In the genomic region with DNA sequence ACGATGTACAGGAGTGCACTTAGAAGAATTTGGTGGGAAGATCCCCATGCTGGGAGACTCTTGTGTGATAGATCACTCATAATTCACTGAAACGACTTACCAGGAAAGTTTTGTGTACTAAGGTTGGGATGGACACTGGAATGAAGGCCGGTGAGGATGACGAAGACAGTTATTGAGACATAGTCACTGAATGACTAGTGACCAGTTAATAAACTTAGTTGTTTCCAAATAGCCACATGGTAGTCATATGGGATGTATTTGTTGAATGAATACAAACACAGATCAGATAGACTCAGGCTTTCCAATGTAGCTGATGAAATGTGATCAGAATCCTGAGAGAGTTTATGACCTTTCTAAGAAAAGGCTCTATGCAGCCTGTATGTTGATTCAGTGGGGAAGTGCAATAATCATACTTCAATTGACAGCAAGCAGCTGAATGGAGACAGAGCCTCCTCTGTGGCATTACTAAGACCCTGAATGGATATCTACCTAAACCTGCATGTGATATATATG, we compare ENCODE assay signal across 18 cellular contexts. TPM values are rescaled to one million over a fixed set of nuclear protein-coding genes. Genes with fewer than 3 reads are reported as not detected.
DNase-seq lines count a peak whose midpoint lies in the region; TF ChIP-seq lines count a peak whose summit lies in the region.
"Had no signal": no experiment of that assay in that cellular context is flagged by ENCODE, and none has a peak within 500 bp of the region (broad histone marks: within the 10 kb centered on the region; RNA-seq: fewer than 3 reads in every experiment).

No MANE protein-coding gene starts in this region.

- H3K4me1 Mint-ChIP-seq in progenitor cell of endocrine pancreas (ENCODE audit: low read depth), result peaks cover 5% of the 10 kb centered on the region
- H3K4me1 Mint-ChIP-seq: GM23338 had no signal

- no peaks in the 10 kb centered on the region for H3K27me3 ChIP-seq in GM23248 (replicated peaks; ENCODE audit: insufficient read depth)
- no peaks in the 10 kb centered on the region for H3K27me3 ChIP-seq in suprapubic skin

- no peaks in the 10 kb centered on the region for H3F3A ChIP-seq in GM23248 (ENCODE audit: insufficient read depth)

- in situ Hi-C loops in GM23248 (cut with MboI), result no loop called here
- in situ Hi-C loops in SK-MEL-5 (cut with HindIII; ENCODE audit: low pct_unique_long_range_greater_than_20kb, low sequenced_read_pairs), result loop anchor here (25.0 kb wide), 1 partner anchor 250 kb away; no protein-coding TSS in a partner anchor
- in situ Hi-C loops in G401 (cut with HindIII; ENCODE audit: low sequenced_read_pairs), result loop anchor here (25.0 kb wide), 1 partner anchor 275 kb away; no protein-coding TSS in a partner anchor

- H3K27ac ChIP-seq in GM23248, result no peak overlapping the region
- no peak overlapping the region for H3K27ac ChIP-seq in suprapubic skin
- H3K27ac ChIP-seq: C4-2B, HL-60 had no signal

- H3K9me3 Mint-ChIP-seq in progenitor cell of endocrine pancreas (ENCODE audit: low read depth), result no peaks in the 10 kb centered on the region
- H3K9me3 Mint-ChIP-seq: CD4-positive, alpha-beta T cell; GM23338 had no signal

- 84 to 91% methylated on average over 4 of the region's 4 CpGs for WGBS in GM23248 (ENCODE audit: low coverage in 1 of 2, low lambda C conversion rate in 2 of 2, missing lambda C conversion rate in 2 of 2), 2 experiments
- WGBS in suprapubic skin, result 93% methylated on average over 4 of the region's 4 CpGs

- H3K9ac ChIP-seq in GM23248, result no peak overlapping the region

- no peaks in the 10 kb centered on the region for H3K79me2 ChIP-seq in GM23248 (ENCODE audit: insufficient read depth)

- DNase-seq in GM23248, result peak; percentile 10
- DNase-seq in SK-MEL-5 (ENCODE audit: low read depth, low spot score), result peak; percentile 19
- peak; percentile 16 for DNase-seq in fibroblast of mammary gland (ENCODE audit: low read depth)
- no peak for DNase-seq in progenitor cell of endocrine pancreas (ENCODE audit: low spot score, unreplicated experiment)
- no peak for DNase-seq in G401 (ENCODE audit: low spot score)
- DNase-seq in GM10266 (ENCODE audit: extremely low spot score), result no peak
- no peak for DNase-seq in suprapubic skin (ENCODE audit: low spot score in 2 of 2)
- DNase-seq: ACHN; AML-193; Caco-2; CD4-positive, alpha-beta T cell; GDM1; HCEC 1CT; KBM-7 had no signal

- peaks cover 20% of the 10 kb centered on the region for H3K36me3 Mint-ChIP-seq in progenitor cell of endocrine pancreas (ENCODE audit: insufficient read depth)

- no peak overlapping the region for H3K4me3 ChIP-seq in GM23248
- H3K4me3 ChIP-seq in fibroblast of mammary gland (ENCODE audit: control insufficient read depth, low read depth, low read length), result no peak overlapping the region
- no peak overlapping the region for H3K4me3 ChIP-seq in suprapubic skin
- H3K4me3 ChIP-seq: GM23338 had no signal

- TF ChIP-seq POLR2A in suprapubic skin (IDR thresholded peaks at IDR 0.05), result no peak

- H4K20me1 ChIP-seq in GM23248 (ENCODE audit: insufficient read depth), result no peaks in the 10 kb centered on the region

- H3K4me3 Mint-ChIP-seq in progenitor cell of endocrine pancreas (ENCODE audit: low read depth), result no peak overlapping the region
- H3K4me3 Mint-ChIP-seq: CD4-positive, alpha-beta T cell; GM23338; IgD-negative memory B cell had no signal

- H3K36me3 ChIP-seq in GM23248 (ENCODE audit: low read depth) (no peaks in the 10 kb centered on the region), suprapubic skin (peaks cover 21% of the 10 kb centered on the region)

- H3K4me2 ChIP-seq in GM23248 (ENCODE audit: unreplicated experiment), result no peak overlapping the region
- H3K4me2 ChIP-seq: GM23338 had no signal

- TF ChIP-seq EP300 in suprapubic skin (IDR thresholded peaks at IDR 0.05), result no peak

- no peak overlapping the region for H2AFZ ChIP-seq in GM23248
- H2AFZ ChIP-seq: GM23338 had no signal

- H3K27ac Mint-ChIP-seq in progenitor cell of endocrine pancreas, result peak overlapping the region; percentile 75
- H3K27ac Mint-ChIP-seq: CD4-positive, alpha-beta T cell; GM23338 had no signal

- H3K4me1 ChIP-seq in GM23248 (ENCODE audit: insufficient read depth), result no peaks in the 10 kb centered on the region
- H3K4me1 ChIP-seq in suprapubic skin, result no peaks in the 10 kb centered on the region
- H3K4me1 ChIP-seq: Caco-2 had no signal

- H3K9me3 ChIP-seq in GM23248 (ENCODE audit: low read depth), result no peaks in the 10 kb centered on the region
- H3K9me3 ChIP-seq in suprapubic skin, result no peaks in the 10 kb centered on the region
- H3K9me3 ChIP-seq: Caco-2 had no signal

- TF ChIP-seq CTCF in fibroblast of mammary gland (conservative IDR thresholded peaks at IDR 0.05; ENCODE audit: control insufficient read depth, insufficient read depth, low read depth, low read length) (no peak), progenitor cell of endocrine pancreas (IDR thresholded peaks at IDR 0.05; ENCODE audit: unreplicated experiment) (no peak), GM10266 (IDR thresholded peaks at IDR 0.05; ENCODE audit: control insufficient read depth, insufficient read depth, low read depth, missing control alignments) (no peak), suprapubic skin (IDR thresholded peaks at IDR 0.05) (no peak)

- H3K9me2 ChIP-seq in GM23248 (ENCODE audit: insufficient read depth), result no peaks in the 10 kb centered on the region

- H3K27me3 Mint-ChIP-seq in progenitor cell of endocrine pancreas, result no peaks in the 10 kb centered on the region
- H3K27me3 Mint-ChIP-seq: CD4-positive, alpha-beta T cell; IgD-negative memory B cell had no signal

RNA-seq across cellular contexts. Expression of a gene that starts 20.4 kb away (rescaled TPM):
- total RNA-seq in GM23248 (2014; rRNA removed; shearing (Covaris generic)), result not detected in 2 replicates
- 0.03 TPM in 1 of 2 replicates, not detected in the other for polyA plus RNA-seq in GM23248 (2016; fragmentation: Nextera tagmentation; extraction: Ambion mirVana)
- total RNA-seq in SK-MEL-5 (2014; rRNA removed; shearing (Covaris generic)), result 0.71 and 0.75 TPM in 2 replicates
- polyA plus RNA-seq in SK-MEL-5 (2015; cell fraction: cytosol; rRNA removed), result 0.36 and 0.61 TPM in 2 replicates
- 1.8 TPM in 2 replicates for polyA plus RNA-seq in SK-MEL-5 (2015; cell fraction: nucleus; rRNA removed)
- 0.16 and 0.17 TPM in 2 replicates for total RNA-seq in progenitor cell of endocrine pancreas
- total RNA-seq in G401 (2014; rRNA removed; shearing (Covaris generic)), result 0.37 and 1.2 TPM in 2 replicates
- total RNA-seq in suprapubic skin, result 1 to 10 TPM; 1.9 to 3.1 (median 2.4) TPM

RNA-seq across cellular contexts. Expression of a gene that starts 36.4 kb away (rescaled TPM):
- total RNA-seq in GM23248 (2014; rRNA removed; shearing (Covaris generic)), result 10.5 and 17.1 TPM in 2 replicates
- polyA plus RNA-seq in GM23248 (2016; fragmentation: Nextera tagmentation; extraction: Ambion mirVana), result 10.6 and 10.9 TPM in 2 replicates
- 68.8 and 69.1 TPM in 2 replicates for total RNA-seq in SK-MEL-5 (2014; rRNA removed; shearing (Covaris generic))
- polyA plus RNA-seq in SK-MEL-5 (2015; cell fraction: cytosol; rRNA removed), result 91.1 and 92.0 TPM in 2 replicates
- 96.4 and 98.9 TPM in 2 replicates for polyA plus RNA-seq in SK-MEL-5 (2015; cell fraction: nucleus; rRNA removed)
- 15.9 and 16.5 TPM in 2 replicates for total RNA-seq in progenitor cell of endocrine pancreas
- total RNA-seq in G401 (2014; rRNA removed; shearing (Covaris generic)), result 47.6 and 53.7 TPM in 2 replicates
- 10 to 100 TPM; 23.3 to 38.2 (median 34.2) TPM for total RNA-seq in suprapubic skin

Comparison
In these comparisons a context has a peak if more than half of its experiments do, and no peak if none do; other contexts are left out.
1. DNase-seq: peak in GM23248 (single experiment), SK-MEL-5 (single experiment) and fibroblast of mammary gland (single experiment); none in progenitor cell of endocrine pancreas (single experiment), G401 (single experiment), GM10266 (single experiment) and suprapubic skin (0 of 2).